In the genomic region with DNA sequence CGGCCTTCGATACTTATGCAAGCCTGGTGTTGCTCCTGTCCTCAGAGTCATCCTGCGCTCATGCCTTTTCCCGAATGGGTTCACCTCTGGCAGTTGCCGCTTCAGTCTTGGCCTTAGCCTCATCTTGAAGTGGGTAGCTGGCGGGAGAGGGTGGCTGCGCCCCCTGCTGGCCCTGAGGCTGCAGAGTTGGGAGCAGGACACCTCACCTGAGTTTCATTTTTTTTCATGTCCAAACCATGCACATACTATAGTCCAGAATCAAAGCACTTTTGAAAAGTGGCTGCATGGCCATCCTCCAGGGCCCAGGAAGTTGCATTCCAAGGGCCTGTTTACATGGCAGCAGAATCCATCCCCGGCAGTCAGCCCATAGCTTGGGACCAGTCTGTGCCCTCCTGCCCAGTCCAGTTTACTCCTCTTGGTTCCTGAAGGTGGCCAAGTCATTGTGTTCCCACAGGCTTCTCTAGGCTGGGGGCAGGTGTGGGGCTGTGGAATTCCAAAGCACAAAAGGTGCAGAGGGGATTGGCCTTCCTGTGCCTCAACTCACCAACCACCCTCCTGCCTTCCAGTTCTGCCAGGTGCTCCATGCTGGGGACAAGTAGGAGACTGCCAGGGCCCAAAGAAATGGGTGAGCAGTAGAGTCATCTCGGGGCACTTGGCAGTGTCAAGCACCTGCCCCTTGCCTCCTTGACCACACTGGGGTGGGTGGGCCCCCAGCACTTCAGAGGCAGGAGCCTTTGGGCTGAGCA, we compare ENCODE assay signal across 1 cellular context.
TF ChIP-seq lines count a peak whose summit lies in the region.

No MANE protein-coding gene starts in this region.

TF ChIP-seq in HEK293, 187 proteins besides CTCF, POLR2A, EP300 and RAD21 (continued from another document):
- TF ChIP-seq ZEB2 (tag by site-specific recombination; IDR thresholded peaks at IDR 0.05): peak; percentile 48; the same call in 1 of the 2 replicates
- TF ChIP-seq KLF8 (tag by site-specific recombination; IDR thresholded peaks at IDR 0.05): 0 out of 2 replicates have a peak, but pooled peaks have one; percentile 37
- TF ChIP-seq, protein P1, sequence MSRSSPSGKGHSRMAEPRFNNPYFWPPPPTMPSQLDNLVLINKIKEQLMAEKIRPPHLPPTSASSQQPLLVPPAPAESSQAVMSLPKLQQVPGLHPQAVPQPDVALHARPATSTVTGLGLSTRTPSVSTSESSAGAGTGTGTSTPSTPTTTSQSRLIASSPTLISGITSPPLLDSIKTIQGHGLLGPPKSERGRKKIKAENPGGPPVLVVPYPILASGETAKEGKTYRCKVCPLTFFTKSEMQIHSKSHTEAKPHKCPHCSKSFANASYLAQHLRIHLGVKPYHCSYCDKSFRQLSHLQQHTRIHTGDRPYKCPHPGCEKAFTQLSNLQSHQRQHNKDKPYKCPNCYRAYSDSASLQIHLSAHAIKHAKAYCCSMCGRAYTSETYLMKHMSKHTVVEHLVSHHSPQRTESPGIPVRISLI (tag by site-specific recombination; IDR thresholded peaks at IDR 0.05): peak; percentile 68
- TF ChIP-seq, protein P2, sequence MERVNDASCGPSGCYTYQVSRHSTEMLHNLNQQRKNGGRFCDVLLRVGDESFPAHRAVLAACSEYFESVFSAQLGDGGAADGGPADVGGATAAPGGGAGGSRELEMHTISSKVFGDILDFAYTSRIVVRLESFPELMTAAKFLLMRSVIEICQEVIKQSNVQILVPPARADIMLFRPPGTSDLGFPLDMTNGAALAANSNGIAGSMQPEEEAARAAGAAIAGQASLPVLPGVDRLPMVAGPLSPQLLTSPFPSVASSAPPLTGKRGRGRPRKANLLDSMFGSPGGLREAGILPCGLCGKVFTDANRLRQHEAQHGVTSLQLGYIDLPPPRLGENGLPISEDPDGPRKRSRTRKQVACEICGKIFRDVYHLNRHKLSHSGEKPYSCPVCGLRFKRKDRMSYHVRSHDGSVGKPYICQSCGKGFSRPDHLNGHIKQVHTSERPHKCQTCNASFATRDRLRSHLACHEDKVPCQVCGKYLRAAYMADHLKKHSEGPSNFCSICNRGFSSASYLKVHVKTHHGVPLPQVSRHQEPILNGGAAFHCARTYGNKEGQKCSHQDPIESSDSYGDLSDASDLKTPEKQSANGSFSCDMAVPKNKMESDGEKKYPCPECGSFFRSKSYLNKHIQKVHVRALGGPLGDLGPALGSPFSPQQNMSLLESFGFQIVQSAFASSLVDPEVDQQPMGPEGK (tag by site-specific recombination; IDR thresholded peaks at IDR 0.05): 0 out of 2 replicates have a peak, but pooled peaks have one; percentile 26
- 0 out of 2 replicates have a peak, but pooled peaks have one; percentile 21 for TF ChIP-seq GLIS1 (tag by site-specific recombination; IDR thresholded peaks at IDR 0.05)
- peak; percentile 50; the same call in 1 of the 2 replicates for TF ChIP-seq ZSCAN30 (tag by site-specific recombination; IDR thresholded peaks at IDR 0.05)
- TF ChIP-seq ZNF629 (tag by site-specific recombination; IDR thresholded peaks at IDR 0.05): peak; percentile 22; the same call in 1 of the 2 replicates
- TF ChIP-seq PRDM1 (tag by site-specific recombination; IDR thresholded peaks at IDR 0.05): no peak
- no peak for TF ChIP-seq ZNF768 (tag by site-specific recombination; IDR thresholded peaks at IDR 0.05)
- no peak for TF ChIP-seq ZNF335 (tag by site-specific recombination; conservative IDR thresholded peaks at IDR 0.05)
